ENCODE assay signal across 12 cellular contexts in the genomic region with DNA sequence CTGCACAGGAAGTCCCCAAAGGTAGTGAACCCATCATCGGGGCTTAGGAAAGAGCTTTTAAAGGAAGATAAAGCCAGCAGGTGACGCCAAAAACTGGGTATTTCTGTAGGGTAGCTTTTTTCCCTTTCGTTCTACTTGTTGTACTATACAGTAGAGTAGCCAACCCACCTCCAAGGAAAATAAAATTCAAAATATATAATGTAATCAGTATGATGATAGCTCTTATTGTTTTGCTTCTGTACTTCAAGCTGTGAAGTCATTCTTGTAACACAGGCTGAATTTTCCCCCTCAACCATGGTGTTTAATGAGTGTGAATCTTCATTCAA.
A peak's percentile ranks its signal among the peaks of the same experiment; 100 is the strongest.
DNase-seq lines count a peak whose midpoint lies in the region; ATAC-seq and TF ChIP-seq lines count a peak whose summit lies in the region.
"Had no signal": no experiment of that assay in that cellular context is flagged by ENCODE, and none has a peak within 500 bp of the region (broad histone marks: within the 10 kb centered on the region; RNA-seq: fewer than 3 reads in every experiment).

No MANE protein-coding gene starts in this region.

- H3K9me3 Mint-ChIP-seq in CD14-positive monocyte (peaks cover 0 to 7% (median 2%) of the 10 kb centered on the region in 7 donors), natural killer cell (no peaks in the 10 kb centered on the region)
- H3K9me3 Mint-ChIP-seq in activated T-helper 17 cell treated with anti-CD3 and anti-CD28 coated beads, Interleukin-2, amount 50 U/mL, for 72 hours, result no peaks in the 10 kb centered on the region

- peaks cover 62% of the 10 kb centered on the region for H3K4me1 Mint-ChIP-seq in CD14-positive monocyte
- H3K4me1 Mint-ChIP-seq in activated T-helper 17 cell treated with anti-CD3 and anti-CD28 coated beads, Interleukin-2, amount 50 U/mL, for 72 hours, result peaks cover 68% of the 10 kb centered on the region
- H3K4me1 Mint-ChIP-seq in natural killer cell, result peaks cover 53 to 54% of the 10 kb centered on the region in 2 donors

- DNase-seq in CD14-positive monocyte (ENCODE audit: low spot score) (no peak), GM12864 (ENCODE audit: low read depth) (no peak), natural killer cell (no peak), H4 (ENCODE audit: low spot score) (no peak), posterior cingulate gyrus (no peak), NCI-H2196 treated with DMSO at 0.1 percent for 48 hours (lab: John Stamatoyannopoulos, UW; ENCODE audit: unreplicated experiment) (no peak), NCI-H510A (lab: John Stamatoyannopoulos, UW) (no peak)
- DNase-seq: COR-L47, mesendoderm, ovary, T1000 had no signal

- no peak for ATAC-seq in activated T-helper 17 cell treated with anti-CD3 and anti-CD28 coated beads, Interleukin-2, amount 50 U/mL, for 72 hours (replicated peaks)
- ATAC-seq in natural killer cell, result no peak

- peak overlapping the region; percentile 91 to 97 (median 94) for H3K27ac Mint-ChIP-seq in CD14-positive monocyte
- peak overlapping the region; percentile 55 for H3K27ac Mint-ChIP-seq in activated T-helper 17 cell treated with anti-CD3 and anti-CD28 coated beads, Interleukin-2, amount 50 U/mL, for 72 hours
- H3K27ac Mint-ChIP-seq in natural killer cell, result peak overlapping the region in 1 of 2 donors; percentile 77

- intact Hi-C loops in CD14-positive monocyte (cut with micrococcal nuclease), result loop anchor here in 1 of 2 donors (5.0 kb wide), 1 partner anchor 47 kb away; no protein-coding TSS in a partner anchor
- intact Hi-C loops in natural killer cell (cut with micrococcal nuclease), result loop anchor here (10.0 kb wide), 1 partner anchor 699 kb away; no protein-coding TSS in a partner anchor
- intact Hi-C loops in posterior cingulate gyrus (cut with DNase I), result no loop called here

- H3K27me3 Mint-ChIP-seq in CD14-positive monocyte (ENCODE audit: low read depth in 3 of 3) (peaks cover 27 to 37% (median 31%) of the 10 kb centered on the region in 3 donors), natural killer cell (ENCODE audit: low read depth in 2 of 2) (peaks cover 25 to 46% of the 10 kb centered on the region in 2 donors)
- no peaks in the 10 kb centered on the region for H3K27me3 Mint-ChIP-seq in activated T-helper 17 cell treated with anti-CD3 and anti-CD28 coated beads, Interleukin-2, amount 50 U/mL, for 72 hours

- TF ChIP-seq CTCF in CD14-positive monocyte (IDR thresholded peaks at IDR 0.05), result no peak
- no peak for TF ChIP-seq CTCF in GM12864 (IDR thresholded peaks at IDR 0.05; ENCODE audit: low read depth, low read length, missing control alignments)
- no peak for TF ChIP-seq CTCF in natural killer cell (IDR thresholded peaks at IDR 0.05)

- H3K4me3 ChIP-seq in GM12864 (ENCODE audit: low read depth, low read length), result peak overlapping the region; percentile 57
- H3K4me3 ChIP-seq: ovary had no signal

- H3K4me3 Mint-ChIP-seq in CD14-positive monocyte (no peak overlapping the region), natural killer cell (peak overlapping the region; percentile 50)
- peak overlapping the region; percentile 79 for H3K4me3 Mint-ChIP-seq in activated T-helper 17 cell treated with anti-CD3 and anti-CD28 coated beads, Interleukin-2, amount 50 U/mL, for 72 hours

- H3K36me3 Mint-ChIP-seq in CD14-positive monocyte (peaks cover 21 to 23% of the 10 kb centered on the region in 2 donors), natural killer cell (no peaks in the 10 kb centered on the region)
- no peaks in the 10 kb centered on the region for H3K36me3 Mint-ChIP-seq in activated T-helper 17 cell treated with anti-CD3 and anti-CD28 coated beads, Interleukin-2, amount 50 U/mL, for 72 hours (ENCODE audit: low read depth)

Comparison
In these comparisons a context has a peak if more than half of its experiments do, and no peak if none do; other contexts are left out.
1. H3K4me3 Mint-ChIP-seq: peak in activated T-helper 17 cell treated with anti-CD3 and anti-CD28 coated beads, Interleukin-2, amount 50 U/mL, for 72 hours (single experiment) and natural killer cell (single experiment); none in CD14-positive monocyte (0 of 2).